Comparison of ENCODE assay signal across 8 cellular contexts in genomic region chr7:129824291-129825004, GRCh38.
DNase-seq lines count a peak whose midpoint lies in the region; ATAC-seq and TF ChIP-seq lines count a peak whose summit lies in the region.

No MANE protein-coding gene starts in this region.

- H3K27ac ChIP-seq in dorsolateral prefrontal cortex (peak overlapping the region in 33 of 59 donors; percentile 10 to 84 (median 57)), neuronal stem cell (replicated peaks; ENCODE audit: low read length) (peak overlapping the region; percentile 42)

- no peak for ATAC-seq in omental fat pad (ENCODE audit: low FRiP score)

- peaks cover 15% of the 10 kb centered on the region for H3K4me1 Mint-ChIP-seq in CD14-positive monocyte

- no peak overlapping the region for H2BK12ac ChIP-seq in neuronal stem cell (ENCODE audit: low read length)

- TF ChIP-seq CTCF in CD14-positive monocyte (IDR thresholded peaks at IDR 0.05) (no peak), dorsolateral prefrontal cortex (IDR thresholded peaks at IDR 0.05 in 54 of 56, conservative IDR thresholded peaks at IDR 0.05 in 2 of 56; ENCODE audit: low read depth in 1 of 56, partially characterized antibody in 56 of 56) (peak in 18 of 56 donors; percentile 15 to 47 (median 30)), omental fat pad (IDR thresholded peaks at IDR 0.05) (no peak), GM13977 (IDR thresholded peaks at IDR 0.05; ENCODE audit: extremely low read depth, insufficient read depth, missing control alignments) (no peak)

- H3K18ac ChIP-seq in neuronal stem cell (ENCODE audit: low read length), result peak overlapping the region; percentile 84

- no peaks in the 10 kb centered on the region for H3K9me3 ChIP-seq in neuronal stem cell (replicated peaks in 1 of 2; ENCODE audit: control insufficient read depth in 2 of 2, insufficient read depth in 1 of 2, low read depth in 1 of 2, low read length in 2 of 2)

- intact Hi-C loops in CD14-positive monocyte (cut with micrococcal nuclease), result loop anchor here (5.0 to 10.0 kb wide), 4 partner anchors 42 to 190 kb away; no protein-coding TSS in a partner anchor
- intact Hi-C loops in dorsolateral prefrontal cortex (cut with DNase I), result loop anchor here (1.0 to 5.0 kb wide), 5 partner anchors 160 to 607 kb away; partner anchors contain the start of gene NRF1 (in 1 of the 2)

- H3K4me1 ChIP-seq in neuronal stem cell (ENCODE audit: control insufficient read depth in 2 of 2, insufficient read depth in 1 of 2, low read depth in 1 of 2, low read length in 2 of 2), result peaks cover 0 to 8% of the 10 kb centered on the region in 2 donors

- WGBS in neuronal stem cell (ENCODE audit: extremely low coverage in 2 of 2, insufficient read length in 2 of 2, insufficient replicate concordance in 1 of 2), 2 donors, result no CpG with 5 or more reads among the region's 20 CpGs

- H3K23ac ChIP-seq in neuronal stem cell (ENCODE audit: low read depth, low read length, poor library complexity), result peak overlapping the region; percentile 69

- no peak for DNase-seq in CD14-positive monocyte (ENCODE audit: low spot score)
- DNase-seq in NAMALWA (ENCODE audit: low spot score), result peak; percentile 56
- DNase-seq in dorsolateral prefrontal cortex, result no peak
- no peak for DNase-seq in neuronal stem cell (ENCODE audit: low spot score)
- DNase-seq in HK-2 (ENCODE audit: unreplicated experiment), result no peak
- no peak for DNase-seq in omental fat pad (ENCODE audit: low spot score)
- DNase-seq in activated CD4-positive, alpha-beta T cell treated with anti-CD3 and anti-CD28 coated beads, Interleukin-2, amount 50 U/mL, for 1 hour, result no peak
- no peak for DNase-seq in GM13977 (ENCODE audit: low spot score)

- H3K14ac ChIP-seq in neuronal stem cell (ENCODE audit: low read length), result no peak overlapping the region

- H3K9ac ChIP-seq in neuronal stem cell (ENCODE audit: low read depth, low read length, poor library complexity), result no peak overlapping the region

- no peak overlapping the region for H3K4ac ChIP-seq in neuronal stem cell (ENCODE audit: low read length)

- H3K79me1 ChIP-seq in neuronal stem cell (ENCODE audit: low read depth, low read length), result no peaks in the 10 kb centered on the region

- no peak overlapping the region for H4K8ac ChIP-seq in neuronal stem cell (ENCODE audit: low read depth, low read length)

- H2BK120ac ChIP-seq in neuronal stem cell (ENCODE audit: low read depth, low read length), result no peak overlapping the region

- H3K4me3 ChIP-seq in dorsolateral prefrontal cortex (peak overlapping the region in 58 of 59 donors; percentile 54 to 92 (median 77)), neuronal stem cell (ENCODE audit: low read length in 2 of 2) (peak overlapping the region; percentile 65 to 91)

- H3K27me3 Mint-ChIP-seq in CD14-positive monocyte (ENCODE audit: low read depth in 3 of 3), result peaks cover 12 to 36% (median 13%) of the 10 kb centered on the region in 3 donors

- no peak overlapping the region for H2BK15ac ChIP-seq in neuronal stem cell (ENCODE audit: low read length)

- H3K36me3 ChIP-seq in neuronal stem cell (replicated peaks in 1 of 2; ENCODE audit: control insufficient read depth in 2 of 2, insufficient read depth in 2 of 2, low read length in 2 of 2), result no peaks in the 10 kb centered on the region

- in situ Hi-C loops in GM13977 (cut with MboI; ENCODE audit: low pct_unique_long_range_greater_than_20kb, low sequenced_read_pairs, unreplicated experiment), result no loop called here

- H2BK5ac ChIP-seq in neuronal stem cell (ENCODE audit: low read length), result no peak overlapping the region

- H3K27ac Mint-ChIP-seq in CD14-positive monocyte, result peak overlapping the region in 2 of 7 donors; percentile 13 to 57

- no peak overlapping the region for H4K91ac ChIP-seq in neuronal stem cell (ENCODE audit: low read depth, low read length, poor library complexity)

- peak overlapping the region; percentile 97 for H3K4me2 ChIP-seq in neuronal stem cell (ENCODE audit: insufficient read depth, low read length, poor library complexity, severe bottlenecking)

- H3K4me3 Mint-ChIP-seq in CD14-positive monocyte, result peak overlapping the region; percentile 85 to 93

- H3K27me3 ChIP-seq in dorsolateral prefrontal cortex (no peaks in the 10 kb centered on the region), neuronal stem cell (ENCODE audit: control insufficient read depth in 3 of 3, insufficient read depth in 3 of 3, low read depth in 1 of 3, low read length in 3 of 3) (no peaks in the 10 kb centered on the region)

- no peaks in the 10 kb centered on the region for H3K36me3 Mint-ChIP-seq in CD14-positive monocyte

- H2AK5ac ChIP-seq in neuronal stem cell (ENCODE audit: low read depth, low read length), result no peak overlapping the region

- peak overlapping the region; percentile 98 for H2AFZ ChIP-seq in neuronal stem cell (ENCODE audit: low read length)

- no peaks in the 10 kb centered on the region for H3K9me3 Mint-ChIP-seq in CD14-positive monocyte
